Comparison of ENCODE assay signal across 8 cellular contexts in the genomic region with DNA sequence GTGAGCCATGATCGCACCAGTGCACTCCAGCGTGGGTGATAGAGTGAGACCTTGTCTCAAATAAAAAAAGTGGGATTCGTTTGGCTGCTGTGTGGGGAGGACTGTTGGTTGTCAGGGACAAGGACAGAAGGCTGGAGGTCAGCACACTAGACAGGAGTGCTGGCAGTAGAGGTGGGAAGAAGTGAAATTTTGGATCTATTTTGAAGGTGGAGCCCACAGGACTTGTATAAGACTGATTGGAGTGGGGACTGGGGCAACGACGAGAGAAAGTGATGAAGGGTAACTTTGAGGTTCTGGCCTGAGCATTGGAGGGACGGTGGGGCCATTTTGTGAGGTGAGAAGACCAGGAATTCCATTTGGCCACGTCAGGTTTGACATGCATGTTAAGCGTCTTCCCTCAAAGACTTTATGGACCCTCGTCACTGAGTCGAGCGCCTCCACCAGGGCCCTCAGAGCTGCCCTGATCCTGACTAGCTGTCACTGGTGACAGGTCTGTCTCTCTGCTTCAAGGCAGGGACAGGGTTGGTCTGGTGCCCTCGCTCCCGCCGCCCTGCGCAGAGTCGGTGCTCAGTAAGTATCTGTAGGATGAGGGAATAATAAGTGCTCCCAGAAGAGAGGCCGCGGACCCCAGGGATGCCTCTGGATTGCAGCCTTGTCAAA.
DNase-seq lines count a peak whose midpoint lies in the region; ATAC-seq lines count a peak whose summit lies in the region.

No MANE protein-coding gene starts in this region.

- H3K27ac Mint-ChIP-seq in stimulated activated naive CD8-positive, alpha-beta T cell treated with anti-CD3 and anti-CD28 coated beads, Interleukin-15, amount 100 ng/mL, for 72 hours: peak overlapping the region; percentile 94 to 95

- H3K9me3 ChIP-seq in iPS-18a (ENCODE audit: control insufficient read depth, low read depth, low read length): no peaks in the 10 kb centered on the region

- H3K4me3 Mint-ChIP-seq in stimulated activated naive CD8-positive, alpha-beta T cell treated with anti-CD3 and anti-CD28 coated beads, Interleukin-15, amount 100 ng/mL, for 72 hours: peak overlapping the region; percentile 88 to 96

- peak; percentile 8 for DNase-seq in COR-L47 (lab: John Stamatoyannopoulos, UW)
- DNase-seq in activated naive CD4-positive, alpha-beta T cell treated with anti-CD3 and anti-CD28 coated beads, Interleukin-2, amount 50 U/mL, for 16 hours: peak; percentile 46
- DNase-seq in stimulated activated naive CD8-positive, alpha-beta T cell treated with anti-CD3 and anti-CD28 coated beads, Interleukin-15, amount 100 ng/mL, for 72 hours: peak in 1 of 2 donors; percentile 42
- DNase-seq in HuH-7.5 (ENCODE audit: low spot score): no peak

- H3K9me3 Mint-ChIP-seq in stimulated activated naive CD8-positive, alpha-beta T cell treated with anti-CD3 and anti-CD28 coated beads, Interleukin-15, amount 100 ng/mL, for 72 hours: no peaks in the 10 kb centered on the region

- peak overlapping the region; percentile 65 for H3K9ac ChIP-seq in iPS-18a (ENCODE audit: low read length)

- no peaks in the 10 kb centered on the region for H3K27me3 Mint-ChIP-seq in stimulated activated naive CD8-positive, alpha-beta T cell treated with anti-CD3 and anti-CD28 coated beads, Interleukin-15, amount 100 ng/mL, for 72 hours

- H3K27ac ChIP-seq in iPS-18a (ENCODE audit: low read length): no peak overlapping the region

- peak overlapping the region; percentile 91 for H3K4me3 ChIP-seq in iPS-18a (ENCODE audit: low read length)

- H3K27me3 ChIP-seq in iPS-18a (ENCODE audit: control insufficient read depth, insufficient read depth, low read length): peaks cover 21% of the 10 kb centered on the region

- peak; percentile 9 for ATAC-seq in HG03460 (IDR thresholded peaks at IDR 0.05; ENCODE audit: unreplicated experiment)
- ATAC-seq in stimulated activated naive CD8-positive, alpha-beta T cell treated with anti-CD3 and anti-CD28 coated beads, Interleukin-15, amount 100 ng/mL, for 72 hours: peak; percentile 29
- ATAC-seq in HG02623 (IDR thresholded peaks at IDR 0.05; ENCODE audit: unreplicated experiment): no peak
- no peak for ATAC-seq in GM19351 (IDR thresholded peaks at IDR 0.05; ENCODE audit: unreplicated experiment)

- H3K4me1 Mint-ChIP-seq in stimulated activated naive CD8-positive, alpha-beta T cell treated with anti-CD3 and anti-CD28 coated beads, Interleukin-15, amount 100 ng/mL, for 72 hours: peaks cover 51% of the 10 kb centered on the region

- H3K4me1 ChIP-seq in iPS-18a (ENCODE audit: control insufficient read depth, low read depth, low read length): peaks cover 4% of the 10 kb centered on the region

- H3K36me3 ChIP-seq in iPS-18a (ENCODE audit: control insufficient read depth, low read depth, low read length): peaks cover 6% of the 10 kb centered on the region

Comparison
In these comparisons a context has a peak if more than half of its experiments do, and no peak if none do; other contexts are left out.
1. ATAC-seq: peak in HG03460 (single experiment) and stimulated activated naive CD8-positive, alpha-beta T cell treated with anti-CD3 and anti-CD28 coated beads, Interleukin-15, amount 100 ng/mL, for 72 hours (single experiment); none in HG02623 (single experiment) and GM19351 (single experiment).